Comparison of ENCODE assay signal across 1 cellular context in genomic region chr2:106191511-106192016, GRCh38.
TF ChIP-seq lines count a peak whose summit lies in the region.

No MANE protein-coding gene starts in this region.

TF ChIP-seq in HepG2, 621 proteins besides CTCF, POLR2A, EP300 and RAD21 (continued from another document):
- no peak for TF ChIP-seq SALL1 (CRISPR knock-in tag; IDR thresholded peaks at IDR 0.05)
- TF ChIP-seq NAIF1 (CRISPR knock-in tag; IDR thresholded peaks at IDR 0.05; ENCODE audit: borderline replicate concordance) = no peak
- 0 out of 2 replicates have a peak, but pooled peaks have one; percentile 18 for TF ChIP-seq SP2 (CRISPR knock-in tag; IDR thresholded peaks at IDR 0.05)
- TF ChIP-seq ZFP82 (CRISPR knock-in tag; IDR thresholded peaks at IDR 0.05; ENCODE audit: borderline replicate concordance) = no peak
- 0 out of 2 replicates have a peak, but pooled peaks have one; percentile 25 for TF ChIP-seq ZBTB38 (CRISPR knock-in tag; IDR thresholded peaks at IDR 0.05)
- TF ChIP-seq ZNF512B (CRISPR knock-in tag; IDR thresholded peaks at IDR 0.05; ENCODE audit: borderline replicate concordance) = no peak
- no peak for TF ChIP-seq ZSCAN30 (CRISPR knock-in tag; IDR thresholded peaks at IDR 0.05)
- no peak for TF ChIP-seq SSRP1 (CRISPR knock-in tag; IDR thresholded peaks at IDR 0.05)
- TF ChIP-seq MLLT10 (CRISPR knock-in tag; IDR thresholded peaks at IDR 0.05) = no peak
- TF ChIP-seq ZBTB40 (IDR thresholded peaks at IDR 0.05) = no peak
- TF ChIP-seq ZBTB40 (CRISPR knock-in tag; IDR thresholded peaks at IDR 0.05) = no peak
- TF ChIP-seq ZMYM2 (CRISPR knock-in tag; IDR thresholded peaks at IDR 0.05) = peak; percentile 49; the same call in 1 of the 2 replicates
- TF ChIP-seq CAMTA2 (CRISPR knock-in tag; IDR thresholded peaks at IDR 0.05; ENCODE audit: borderline replicate concordance) = no peak
- no peak for TF ChIP-seq HNRNPUL1 (IDR thresholded peaks at IDR 0.05; ENCODE audit: low read depth, low read length)
- no peak for TF ChIP-seq GTF3A (CRISPR knock-in tag; conservative IDR thresholded peaks at IDR 0.05)
- no peak for TF ChIP-seq LCORL (IDR thresholded peaks at IDR 0.05)
- TF ChIP-seq LCORL (CRISPR knock-in tag; IDR thresholded peaks at IDR 0.05) = no peak
- no peak for TF ChIP-seq GLMP (CRISPR knock-in tag; IDR thresholded peaks at IDR 0.05; ENCODE audit: borderline replicate concordance)
- TF ChIP-seq ZNF777 (CRISPR knock-in tag; IDR thresholded peaks at IDR 0.05) = no peak
- TF ChIP-seq ZBTB46 (CRISPR knock-in tag; IDR thresholded peaks at IDR 0.05; ENCODE audit: borderline replicate concordance) = no peak
- no peak for TF ChIP-seq MTA1 (CRISPR knock-in tag; IDR thresholded peaks at IDR 0.05; ENCODE audit: borderline replicate concordance)
- no peak for TF ChIP-seq KDM4B (CRISPR knock-in tag; IDR thresholded peaks at IDR 0.05)
- TF ChIP-seq ZFP36L1 (CRISPR knock-in tag; IDR thresholded peaks at IDR 0.05) = no peak
- TF ChIP-seq SRSF4 (IDR thresholded peaks at IDR 0.05; ENCODE audit: low read depth, low read length, poor library complexity, severe bottlenecking) = no peak
- TF ChIP-seq CHCHD3 (CRISPR knock-in tag; IDR thresholded peaks at IDR 0.05) = no peak
